Comparison of ENCODE assay signal across 1 cellular context in the genomic region with DNA sequence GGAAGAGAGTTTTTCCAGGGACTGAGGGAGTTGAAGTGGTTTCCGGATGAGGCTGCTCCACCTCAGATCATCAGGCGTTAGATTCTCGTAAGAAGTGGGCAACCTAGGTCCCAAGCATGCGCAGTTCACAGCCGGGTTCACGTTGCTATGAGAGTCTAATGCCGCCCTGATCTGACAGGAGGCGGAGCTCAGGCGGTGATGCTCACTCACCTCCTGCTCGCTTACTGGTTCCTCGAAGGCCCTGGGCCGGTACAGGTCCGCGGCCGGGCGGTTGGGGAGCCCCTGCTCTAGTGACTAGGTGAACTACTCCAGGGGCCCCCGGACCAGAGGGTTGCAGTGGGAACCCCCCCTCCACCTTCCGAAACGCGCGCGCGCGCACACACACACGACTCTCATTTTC.
TF ChIP-seq lines count a peak whose summit lies in the region.

No MANE protein-coding gene starts in this region.

TF ChIP-seq in H1, 55 proteins besides CTCF, POLR2A, EP300 and RAD21 (continued from another document):
- TF ChIP-seq NANOG (IDR thresholded peaks at IDR 0.05; ENCODE audit: insufficient read depth, low read depth, low read length, poor library complexity, severe bottlenecking) (no peak), CEBPB (IDR thresholded peaks at IDR 0.05; ENCODE audit: low read depth, low read length) (no peak), TAF7 (optimal IDR thresholded peaks at IDR 0.05; ENCODE audit: borderline replicate concordance, low read depth, low read length) (no peak), CTBP2 (IDR thresholded peaks at IDR 0.05; ENCODE audit: borderline replicate concordance, insufficient read depth, insufficient read length, low read length) (no peak), RNF2 (IDR thresholded peaks at IDR 0.05; ENCODE audit: borderline replicate concordance, low read depth, low read length, missing control alignments, poor library complexity, severe bottlenecking) (no peak), SAP30 (IDR thresholded peaks at IDR 0.05; ENCODE audit: insufficient read depth, insufficient replicate concordance, low read length) (no peak), FOSL1 (IDR thresholded peaks at IDR 0.05; ENCODE audit: insufficient read depth, low read depth, low read length) (no peak)
- TF ChIP-seq, protein P1, sequence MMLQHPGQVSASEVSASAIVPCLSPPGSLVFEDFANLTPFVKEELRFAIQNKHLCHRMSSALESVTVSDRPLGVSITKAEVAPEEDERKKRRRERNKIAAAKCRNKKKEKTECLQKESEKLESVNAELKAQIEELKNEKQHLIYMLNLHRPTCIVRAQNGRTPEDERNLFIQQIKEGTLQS (IDR thresholded peaks at IDR 0.05; ENCODE audit: insufficient read depth, low read depth, low read length) = no peak
